Comparison of ENCODE assay signal across 8 cellular contexts in the genomic region with DNA sequence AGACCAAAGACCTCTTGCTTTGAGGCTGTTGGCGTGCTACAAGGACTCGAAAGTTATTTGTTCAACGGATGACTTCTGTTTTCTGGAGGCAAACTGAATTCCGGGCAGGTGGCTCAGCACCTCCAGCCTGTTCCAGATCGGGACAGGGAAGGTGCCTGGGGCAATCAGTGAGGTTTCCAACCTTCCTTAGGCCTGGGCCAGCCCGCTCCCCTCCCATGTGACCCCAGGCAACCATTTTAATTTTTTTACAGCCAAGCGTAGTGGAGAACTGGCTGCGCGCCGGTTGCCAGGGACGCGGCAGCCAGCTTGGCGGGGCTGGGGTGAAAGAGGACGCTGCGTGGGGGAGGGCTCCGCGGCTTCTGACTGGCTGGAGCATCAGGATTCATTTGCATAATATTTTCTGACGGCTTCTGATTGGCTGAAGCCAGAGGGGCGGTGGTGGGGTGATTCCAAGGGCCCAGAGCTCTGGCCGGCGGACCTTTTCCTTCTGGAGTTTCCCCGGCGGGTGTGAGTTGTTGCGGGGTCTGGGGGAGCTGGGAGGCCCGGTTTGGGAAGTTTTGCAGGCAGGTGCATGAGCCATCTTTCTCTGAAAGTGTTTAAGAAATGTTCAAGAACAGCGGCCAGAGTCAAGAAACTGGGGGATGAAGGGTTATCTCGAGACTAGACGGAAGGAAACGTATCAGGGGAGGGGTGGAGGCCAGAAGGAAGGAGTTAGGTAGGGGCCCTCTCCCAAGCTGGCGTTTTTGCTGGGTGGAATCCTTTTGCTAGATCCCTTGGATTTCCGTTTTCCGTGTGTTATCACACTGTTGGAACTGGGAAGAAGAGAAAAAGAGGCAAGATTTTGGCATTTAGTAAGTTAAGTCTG.
A peak's percentile ranks its signal among the peaks of the same experiment; 100 is the strongest.
DNase-seq lines count a peak whose midpoint lies in the region; ATAC-seq lines count a peak whose summit lies in the region.

TSS of gene MID1IP1 (plus strand) at position 479 of the 865 bp plus-strand sequence. CDS start 3,488 bp downstream, outside the sequence.

- H3K4me3 ChIP-seq in iPS-20b (ENCODE audit: low read length) (peak within 1 kb of the TSS; percentile 96), skeletal muscle cell (ENCODE audit: low read depth, low read length) (peak within 1 kb of the TSS; percentile 67)

- H3K27me3 ChIP-seq in iPS-20b (ENCODE audit: insufficient read depth, low read length): no peaks in the 10 kb centered on the region

- peak within 1 kb of the TSS; percentile 98 for H3K9ac ChIP-seq in iPS-20b (ENCODE audit: low read depth, low read length)

- H3K27ac ChIP-seq in caudate nucleus (ENCODE audit: low read depth, low read length): peak within 1 kb of the TSS; percentile 71
- H3K27ac ChIP-seq in iPS-20b (ENCODE audit: low read length): peak within 1 kb of the TSS; percentile 87

- H3K36me3 ChIP-seq in iPS-20b (ENCODE audit: insufficient read depth, low read depth, low read length): peaks cover 16% of the 10 kb centered on the region; the same call in 1 of the 2 replicates

- DNase-seq in DMS79 treated with DMSO at 0.1 percent for 48 hours (lab: John Stamatoyannopoulos, UW) (peak; percentile 61), NCI-H2107 treated with DMSO at 0.1 percent for 48 hours (lab: John Stamatoyannopoulos, UW; ENCODE audit: unreplicated experiment) (peak; percentile 92), caudate nucleus (lab: John Stamatoyannopoulos, UW) (peak; percentile 10 to 90 (median 77)), skeletal muscle cell (ENCODE audit: low read depth) (peak; percentile 72)
- DNase-seq in activated CD4-positive, CD25-positive, alpha-beta regulatory T cell (lab: John Stamatoyannopoulos, UW): peak; percentile 10 to 17 (median 11)

- ATAC-seq in HG02678 (IDR thresholded peaks at IDR 0.05; ENCODE audit: unreplicated experiment) (peak; percentile 53), GM18861 (IDR thresholded peaks at IDR 0.05; ENCODE audit: unreplicated experiment) (no peak)

- H3K9me3 ChIP-seq in iPS-20b (ENCODE audit: insufficient read depth, low read depth, low read length): no peaks in the 10 kb centered on the region

- no peaks in the 10 kb centered on the region for H3K4me1 ChIP-seq in iPS-20b (ENCODE audit: insufficient read depth, low read length)

Comparison
In these comparisons a context has a peak if more than half of its experiments do, and no peak if none do; other contexts are left out.
1. DNase-seq: peak in every context shown above with its lines; median percentile 92 in NCI-H2107 treated with DMSO at 0.1 percent for 48 hours; 77 in caudate nucleus; 72 in skeletal muscle cell; 61 in DMS79 treated with DMSO at 0.1 percent for 48 hours; 11 in activated CD4-positive, CD25-positive, alpha-beta regulatory T cell.